20 cellular contexts compared by ENCODE assay signal in the genomic region with DNA sequence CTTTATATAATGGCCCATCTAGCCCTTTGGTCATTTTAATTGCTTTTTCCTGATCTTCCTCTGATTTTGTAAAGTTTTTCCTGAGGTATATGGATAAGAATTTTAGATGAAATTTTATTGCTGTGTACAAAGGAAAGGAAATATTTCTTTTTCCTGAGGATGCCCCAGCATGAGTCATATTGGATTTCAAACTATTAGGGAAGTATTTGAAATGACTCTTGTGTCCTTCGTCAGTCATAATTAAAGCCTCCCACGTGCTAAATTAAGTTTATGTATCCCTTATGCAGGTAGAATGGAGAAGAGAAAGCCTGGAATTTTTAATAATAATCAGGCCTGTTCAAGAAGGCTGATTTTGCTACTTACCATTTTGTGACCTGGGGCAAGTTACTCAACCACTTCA.
DNase-seq lines count a peak whose midpoint lies in the region; ATAC-seq, FAIRE-seq and TF ChIP-seq lines count a peak whose summit lies in the region.
"Had no signal": no experiment of that assay in that cellular context is flagged by ENCODE, and none has a peak within 500 bp of the region (broad histone marks: within the 10 kb centered on the region; RNA-seq: fewer than 3 reads in every experiment).

No MANE protein-coding gene starts in this region.

- BruUV-seq in A673 (replicated peaks; lab: Mats Ljungman, UMichigan) (no TSS peak), PC-3 (replicated peaks; lab: Mats Ljungman, UMichigan) (no TSS peak), endothelial cell of umbilical vein (replicated peaks; lab: Mats Ljungman, UMichigan) (no TSS peak)

- H3K4me2 ChIP-seq in PC-3 (ENCODE audit: low read length): peak overlapping the region; percentile 27; the same call in 1 of the 2 replicates
- H3K4me2 ChIP-seq in endothelial cell of umbilical vein (ENCODE audit: insufficient read depth, low read length): no peak overlapping the region

- H2AFZ ChIP-seq in PC-3 (ENCODE audit: low read length) (no peak overlapping the region), endothelial cell of umbilical vein (ENCODE audit: low read depth, low read length) (no peak overlapping the region)

- peak; percentile 57 for ATAC-seq in PC-3
- ATAC-seq: HepG2 had no signal

- POLR2A ChIA-PET in A673 (lab: Charles Lee; ENCODE audit: low non-redundant PET) (no interaction called here), PC-3 (lab: Charles Lee; ENCODE audit: unreplicated experiment) (no interaction called here), endothelial cell of umbilical vein (lab: Charles Lee) (no interaction called here)

- TF ChIP-seq POLR2A in endothelial cell of umbilical vein (IDR thresholded peaks at IDR 0.05; ENCODE audit: low read depth, low read length): no peak

- H3F3A ChIP-seq in PC-3 (ENCODE audit: low read length, unreplicated experiment): no peaks in the 10 kb centered on the region

- dilution Hi-C loops in endothelial cell of umbilical vein (cut with MboI; ENCODE audit: extremely low pct_ligation_motif_present, low sequenced_read_pairs): no loop called here

- DNase-seq in A673 (ENCODE audit: low spot score): peak; percentile 48
- peak; percentile 27 for DNase-seq in EH (ENCODE audit: low read depth)
- DNase-seq in PC-3: peak; percentile 57
- DNase-seq in endothelial cell of umbilical vein (ENCODE audit: low read depth, low spot score): peak; percentile 20
- no peak for DNase-seq in HT-29 (ENCODE audit: low spot score)
- DNase-seq in COR-L47 (lab: John Stamatoyannopoulos, UW): no peak
- no peak for DNase-seq in pons (ENCODE audit: low spot score)
- DNase-seq in NCI-H748 treated with DMSO at 0.1 percent for 48 hours (lab: John Stamatoyannopoulos, UW): no peak
- DNase-seq: 8988T; BE2C; C1 segment of cervical spinal cord; CD4-positive, CD25-positive, alpha-beta regulatory T cell; CD8-positive, alpha-beta memory T cell; DND-41; KBM-7 had no signal

- H3K9ac ChIP-seq in PC-3 (ENCODE audit: low read length): no peak overlapping the region
- H3K9ac ChIP-seq in endothelial cell of umbilical vein (replicated peaks; ENCODE audit: extremely low read depth, insufficient read depth, low read length): no peak overlapping the region

- H3K4me3 ChIP-seq in A673 (ENCODE audit: low read depth, low read length, poor library complexity, severe bottlenecking): no peak overlapping the region
- no peak overlapping the region for H3K4me3 ChIP-seq in PC-3 (ENCODE audit: low read length)
- H3K4me3 ChIP-seq in endothelial cell of umbilical vein (replicated peaks in 1 of 3; ENCODE audit: insufficient read depth in 1 of 3, low read depth in 1 of 3, low read length in 3 of 3): no peak overlapping the region
- H3K4me3 ChIP-seq: HAP-1 had no signal

- intact Hi-C loops in A673 (cut with micrococcal nuclease; ENCODE audit: unreplicated experiment) (loop anchor here (10.0 kb wide), 1 partner anchor 495 kb away; no protein-coding TSS in a partner anchor), PC-3 (cut with micrococcal nuclease) (loop anchor here (5.0 kb wide), 1 partner anchor 248 kb away; no protein-coding TSS in a partner anchor), endothelial cell of umbilical vein (cut with micrococcal nuclease) (loop anchor here (10.0 kb wide), 1 partner anchor 305 kb away; no protein-coding TSS in a partner anchor)

- H3K9me2 ChIP-seq in PC-3 (replicated peaks; ENCODE audit: low read length): no peaks in the 10 kb centered on the region

- no peaks in the 10 kb centered on the region for H3K9me3 ChIP-seq in A673 (ENCODE audit: low read depth, low read length, poor library complexity, severe bottlenecking)
- H3K9me3 ChIP-seq in PC-3 (ENCODE audit: low read length): no peaks in the 10 kb centered on the region
- H3K9me3 ChIP-seq in endothelial cell of umbilical vein (replicated peaks; ENCODE audit: control insufficient read depth, insufficient read depth, low read length): no peaks in the 10 kb centered on the region
- H3K9me3 ChIP-seq: BE2C, HAP-1 had no signal

- no peaks in the 10 kb centered on the region for H4K20me1 ChIP-seq in PC-3 (ENCODE audit: low read length)
- no peaks in the 10 kb centered on the region for H4K20me1 ChIP-seq in endothelial cell of umbilical vein (replicated peaks; ENCODE audit: control insufficient read depth, extremely low read depth, insufficient read depth, low read length)

- CTCF ChIA-PET in A673 (lab: Charles Lee): no interaction called here
- CTCF ChIA-PET in PC-3 (lab: Charles Lee): no interaction called here
- CTCF ChIA-PET in endothelial cell of umbilical vein (lab: Charles Lee): no interaction called here

- H3K79me2 ChIP-seq in PC-3 (ENCODE audit: low read length) (no peaks in the 10 kb centered on the region), endothelial cell of umbilical vein (ENCODE audit: control insufficient read depth, insufficient read depth, low read length) (no peaks in the 10 kb centered on the region)

- no peaks in the 10 kb centered on the region for H3K27me3 ChIP-seq in A673 (replicated peaks; ENCODE audit: insufficient read depth, low read depth, low read length, poor library complexity)
- H3K27me3 ChIP-seq in PC-3 (ENCODE audit: low read length): no peaks in the 10 kb centered on the region
- peaks cover 12 to 41% of the 10 kb centered on the region in 2 experiments for H3K27me3 ChIP-seq in endothelial cell of umbilical vein (ENCODE audit: control insufficient read depth in 2 of 2, insufficient read depth in 2 of 2, low read length in 2 of 2)
- H3K27me3 ChIP-seq: BE2C had no signal

- no peak for TF ChIP-seq CTCF in A673 (conservative IDR thresholded peaks at IDR 0.05; ENCODE audit: low read depth, low read length)
- no peak for TF ChIP-seq CTCF in PC-3 (conservative IDR thresholded peaks at IDR 0.05; ENCODE audit: low read depth, low read length)
- TF ChIP-seq CTCF in endothelial cell of umbilical vein (IDR thresholded peaks at IDR 0.05; ENCODE audit: extremely low read depth in 1 of 2, insufficient read depth in 1 of 2, low read depth in 1 of 2, low read length in 2 of 2): no peak

- H3K36me3 ChIP-seq in A673 (ENCODE audit: insufficient read depth, low read length, poor library complexity, severe bottlenecking) (no peaks in the 10 kb centered on the region), PC-3 (ENCODE audit: low read depth, low read length) (no peaks in the 10 kb centered on the region), endothelial cell of umbilical vein (ENCODE audit: control insufficient read depth in 2 of 2, extremely low read depth in 1 of 2, insufficient read depth in 2 of 2, low read length in 2 of 2) (no peaks in the 10 kb centered on the region)
- H3K36me3 ChIP-seq: BE2C, HAP-1 had no signal

- peaks cover 27% of the 10 kb centered on the region for H3K4me1 ChIP-seq in A673 (ENCODE audit: insufficient read depth, low read length, poor library complexity, severe bottlenecking)
- H3K4me1 ChIP-seq in PC-3 (ENCODE audit: insufficient read depth, low read length): peaks cover 32% of the 10 kb centered on the region
- peaks cover 6% of the 10 kb centered on the region for H3K4me1 ChIP-seq in endothelial cell of umbilical vein (ENCODE audit: control insufficient read depth, extremely low read depth, insufficient read depth, low read length)
- H3K4me1 ChIP-seq: BE2C, HAP-1 had no signal

- H3K27ac ChIP-seq in A673 (ENCODE audit: low read depth, low read length, poor library complexity, severe bottlenecking) (no peak overlapping the region), PC-3 (ENCODE audit: low read length) (peak overlapping the region; percentile 43), endothelial cell of umbilical vein (ENCODE audit: insufficient read depth, low read depth, low read length) (no peak overlapping the region)

- no peak for FAIRE-seq in endothelial cell of umbilical vein (lab: Jason Lieb, UNC)
- FAIRE-seq: G401.6, GM12891, GM19239, HepG2 had no signal

- H3K9me1 ChIP-seq in endothelial cell of umbilical vein (replicated peaks; ENCODE audit: control insufficient read depth, extremely low read depth, insufficient read depth, low read length): no peaks in the 10 kb centered on the region

TF ChIP-seq in endothelial cell of umbilical vein, 7 proteins besides CTCF, POLR2A, EP300 and RAD21:
- no peak for TF ChIP-seq GATA2 (IDR thresholded peaks at IDR 0.05; ENCODE audit: insufficient read depth, insufficient read length, low read depth, low read length)
- TF ChIP-seq, protein P1, sequence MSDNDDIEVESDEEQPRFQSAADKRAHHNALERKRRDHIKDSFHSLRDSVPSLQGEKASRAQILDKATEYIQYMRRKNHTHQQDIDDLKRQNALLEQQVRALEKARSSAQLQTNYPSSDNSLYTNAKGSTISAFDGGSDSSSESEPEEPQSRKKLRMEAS (IDR thresholded peaks at IDR 0.05; ENCODE audit: insufficient read depth, insufficient read length): no peak
- no peak for TF ChIP-seq JUN (IDR thresholded peaks at IDR 0.05; ENCODE audit: borderline replicate concordance, insufficient read depth, insufficient read length, low read depth)
- no peak for TF ChIP-seq POLR2AphosphoS5 (IDR thresholded peaks at IDR 0.05; ENCODE audit: insufficient read depth, low read depth, low read length)
- TF ChIP-seq FOS (IDR thresholded peaks at IDR 0.05; ENCODE audit: borderline replicate concordance, insufficient read depth, low read length): peak; percentile 57

Comparison
In these comparisons a context has a peak if more than half of its experiments do, and no peak if none do; other contexts are left out.
1. DNase-seq: peak in A673 (single experiment), EH (single experiment), PC-3 (single experiment) and endothelial cell of umbilical vein (single experiment); none in HT-29 (single experiment), COR-L47 (single experiment), pons (single experiment) and NCI-H748 treated with DMSO at 0.1 percent for 48 hours (single experiment).